ENCODE assay signal across 26 cellular contexts in genomic region chr2:220506466-220506865, GRCh38.
DNase-seq lines count a peak whose midpoint lies in the region; ATAC-seq, FAIRE-seq and TF ChIP-seq lines count a peak whose summit lies in the region.
"Had no signal": no experiment of that assay in that cellular context is flagged by ENCODE, and none has a peak within 500 bp of the region (broad histone marks: within the 10 kb centered on the region; RNA-seq: fewer than 3 reads in every experiment).

No MANE protein-coding gene starts in this region.

- H3K4me2 ChIP-seq in keratinocyte (ENCODE audit: control insufficient read depth, extremely low read depth, insufficient read depth, low read depth, low read length) (peak overlapping the region; percentile 69), trophoblast cell (ENCODE audit: low read length) (no peak overlapping the region)
- H3K4me2 ChIP-seq: BLaER1 treated with 17β-estradiol and CSF1 and Interleukin-3, amounts not matched to agents 10 nM and 100 nM had no signal

- H3K4ac ChIP-seq in trophoblast cell (ENCODE audit: low read depth, low read length) = no peak overlapping the region

- H2BK12ac ChIP-seq in trophoblast cell (ENCODE audit: low read length) = no peak overlapping the region

- peaks cover 7% of the 10 kb centered on the region for H3K9me3 Mint-ChIP-seq in chondrocyte (ENCODE audit: low read depth)

- peak overlapping the region; percentile 36 for H3K27ac ChIP-seq in keratinocyte (ENCODE audit: control insufficient read depth, insufficient read depth, low read length)
- H3K27ac ChIP-seq in trophoblast cell (ENCODE audit: low read depth, low read length) = no peak overlapping the region
- H3K27ac ChIP-seq: 22Rv1; BLaER1 treated with 17β-estradiol and CSF1 and Interleukin-3, amounts not matched to agents 10 nM and 100 nM; HL-60; RWPE1 had no signal

- H3K27me3 ChIP-seq in keratinocyte (ENCODE audit: control insufficient read depth, extremely low read depth, insufficient read depth, low read length) (no peaks in the 10 kb centered on the region), trophoblast cell (ENCODE audit: insufficient read depth, low read length) (no peaks in the 10 kb centered on the region)
- H3K27me3 ChIP-seq: BLaER1 treated with 17β-estradiol and CSF1 and Interleukin-3, amounts not matched to agents 10 nM and 100 nM had no signal

- H2BK5ac ChIP-seq in trophoblast cell (ENCODE audit: low read depth, low read length, poor library complexity) = no peak overlapping the region

- ATAC-seq in GM19452 (IDR thresholded peaks at IDR 0.05; ENCODE audit: unreplicated experiment) = no peak
- no peak for ATAC-seq in activated CD4-positive, CD25-positive, alpha-beta regulatory T cell treated with anti-CD3 and anti-CD28 coated beads, Interleukin-2, amount 50 U/mL, for 24 hours
- ATAC-seq: HepG2 had no signal

- H4K91ac ChIP-seq in trophoblast cell (ENCODE audit: low read depth, low read length) = no peak overlapping the region

- H3K79me1 ChIP-seq in trophoblast cell (ENCODE audit: low read length) = peaks cover 2% of the 10 kb centered on the region

- H3K27me3 Mint-ChIP-seq in chondrocyte (ENCODE audit: low read depth) = no peaks in the 10 kb centered on the region

- H3K79me2 ChIP-seq in keratinocyte (ENCODE audit: control insufficient read depth, insufficient read depth, low read length) = no peaks in the 10 kb centered on the region
- no peaks in the 10 kb centered on the region for H3K79me2 ChIP-seq in trophoblast cell (ENCODE audit: control insufficient read depth, insufficient read depth, low read length, poor library complexity)

- H4K12ac ChIP-seq in trophoblast cell (ENCODE audit: low read depth, low read length) = no peak overlapping the region

- H2BK120ac ChIP-seq in trophoblast cell (ENCODE audit: insufficient read depth, low read length, poor library complexity) = no peak overlapping the region

- WGBS in trophoblast cell (ENCODE audit: extremely low coverage, insufficient coverage, insufficient read length) = no CpG with 5 or more reads among the region's 3 CpGs

- no peak overlapping the region for H3K14ac ChIP-seq in trophoblast cell (ENCODE audit: low read length)

- no peak overlapping the region for H2AK5ac ChIP-seq in trophoblast cell (ENCODE audit: low read length)

- dilution Hi-C loops in keratinocyte (cut with MboI; ENCODE audit: extremely low pct_ligation_motif_present, low sequenced_read_pairs) = no loop called here

- H3K36me3 ChIP-seq in keratinocyte (ENCODE audit: control insufficient read depth in 2 of 2, extremely low read depth in 1 of 2, insufficient read depth in 2 of 2, low read length in 2 of 2) = no peaks in the 10 kb centered on the region
- no peaks in the 10 kb centered on the region for H3K36me3 ChIP-seq in trophoblast cell (ENCODE audit: control insufficient read depth in 1 of 2, insufficient read depth in 2 of 2, low read length in 2 of 2)
- H3K36me3 ChIP-seq: BLaER1 treated with 17β-estradiol and CSF1 and Interleukin-3, amounts not matched to agents 10 nM and 100 nM had no signal

- H3K23ac ChIP-seq in trophoblast cell (ENCODE audit: low read length) = no peak overlapping the region

- H4K20me1 ChIP-seq in keratinocyte (ENCODE audit: control insufficient read depth, extremely low read depth, insufficient read depth, low read length) = no peaks in the 10 kb centered on the region
- H4K20me1 ChIP-seq: BLaER1 treated with 17β-estradiol and CSF1 and Interleukin-3, amounts not matched to agents 10 nM and 100 nM had no signal

- H2AFZ ChIP-seq in keratinocyte (ENCODE audit: control insufficient read depth, low read length) (peak overlapping the region; percentile 49), trophoblast cell (ENCODE audit: insufficient read depth, low read length, poor library complexity) (no peak overlapping the region)

- H3K9me3 ChIP-seq in keratinocyte (ENCODE audit: control insufficient read depth, low read depth, low read length) (no peaks in the 10 kb centered on the region), trophoblast cell (ENCODE audit: insufficient read depth, low read depth, low read length) (no peaks in the 10 kb centered on the region)

- no peak overlapping the region for H4K8ac ChIP-seq in trophoblast cell (ENCODE audit: low read depth, low read length)

- peak overlapping the region; percentile 13 for H3K27ac Mint-ChIP-seq in chondrocyte (ENCODE audit: unreplicated experiment)
- H3K27ac Mint-ChIP-seq: CD4-positive, alpha-beta memory T cell had no signal

- H3K4me3 ChIP-seq in keratinocyte (ENCODE audit: control insufficient read depth in 2 of 3, extremely low read depth in 1 of 3, insufficient read depth in 2 of 3, low read depth in 1 of 3, low read length in 3 of 3) (peak overlapping the region in 1 of 3 experiments; percentile 7), trophoblast cell (ENCODE audit: low read depth, low read length) (no peak overlapping the region)
- H3K4me3 ChIP-seq: BLaER1 treated with 17β-estradiol and CSF1 and Interleukin-3, amounts not matched to agents 10 nM and 100 nM had no signal

- no peaks in the 10 kb centered on the region for H3K36me3 Mint-ChIP-seq in chondrocyte (ENCODE audit: low read depth)
- H3K36me3 Mint-ChIP-seq: CD4-positive, alpha-beta memory T cell had no signal

- no peaks in the 10 kb centered on the region for H3K9me1 ChIP-seq in keratinocyte (ENCODE audit: control insufficient read depth, extremely low read depth, insufficient read depth, low read length)

- DNase-seq in DMS53 (lab: John Stamatoyannopoulos, UW) (peak; percentile 5), DMS53 treated with DMSO at 0.1 percent for 48 hours (lab: John Stamatoyannopoulos, UW; ENCODE audit: unreplicated experiment) (no peak), chondrocyte (ENCODE audit: low spot score) (no peak), keratinocyte (ENCODE audit: low read depth, low spot score) (peak; percentile 95), trophoblast cell (peak; percentile 23 to 61), cortex of kidney (lab: John Stamatoyannopoulos, UW) (no peak)
- DNase-seq: CD4-positive, alpha-beta memory T cell; GDM1; KBM-7; NCI-H1092 treated with DMSO at 0.1 percent for 48 hours; NCI-H1436 treated with DMSO at 0.1 percent for 48 hours; NCI-H1930; NCI-H2227 treated with DMSO at 0.1 percent for 48 hours; NCI-H510A treated with DMSO at 0.1 percent for 48 hours; NCI-H748 treated with DMSO at 0.1 percent for 48 hours; NK-92 treated with Interleukin-12 subunit alpha and Interleukin-12 subunit beta, amount 100 ng/mL, for 24 hours; SIG-M5 had no signal

- TF ChIP-seq CTCF in chondrocyte (IDR thresholded peaks at IDR 0.05) (no peak), keratinocyte (optimal IDR thresholded peaks at IDR 0.05 in 1 of 3, IDR thresholded peaks at IDR 0.05 in 1 of 3, conservative IDR thresholded peaks at IDR 0.05 in 1 of 3; ENCODE audit: extremely low read depth in 1 of 3, insufficient read depth in 2 of 3, low read length in 3 of 3) (no peak)

- no peak overlapping the region for H3K18ac ChIP-seq in trophoblast cell (ENCODE audit: low read length)

- H3K4me1 Mint-ChIP-seq in chondrocyte (ENCODE audit: low read depth) = peaks cover 37% of the 10 kb centered on the region
- H3K4me1 Mint-ChIP-seq: CD4-positive, alpha-beta memory T cell had no signal

- H3K4me3 Mint-ChIP-seq in chondrocyte (ENCODE audit: unreplicated experiment) = no peak overlapping the region
- H3K4me3 Mint-ChIP-seq: CD4-positive, alpha-beta memory T cell had no signal

- peak overlapping the region; percentile 31 for H3K9ac ChIP-seq in keratinocyte (ENCODE audit: control insufficient read depth, extremely low read depth, insufficient read depth, low read length)
- no peak overlapping the region for H3K9ac ChIP-seq in trophoblast cell (ENCODE audit: low read length)
- H3K9ac ChIP-seq: BLaER1 treated with 17β-estradiol and CSF1 and Interleukin-3, amounts not matched to agents 10 nM and 100 nM had no signal

- peak; percentile 97 for FAIRE-seq in keratinocyte (lab: Jason Lieb, UNC)
- FAIRE-seq: GM18507, H54, HepG2 had no signal

- H3K4me1 ChIP-seq in keratinocyte (ENCODE audit: control insufficient read depth, extremely low read depth, insufficient read depth, low read length) (peaks cover 39% of the 10 kb centered on the region), trophoblast cell (ENCODE audit: control insufficient read depth in 1 of 2, insufficient read depth in 2 of 2, low read length in 2 of 2) (peaks cover 0 to 3% of the 10 kb centered on the region in 2 experiments)

Comparison
In these comparisons a context has a peak if more than half of its experiments do, and no peak if none do; other contexts are left out.
1. DNase-seq: peak in DMS53 (single experiment), keratinocyte (single experiment) and trophoblast cell (2 of 2); none in DMS53 treated with DMSO at 0.1 percent for 48 hours (single experiment), chondrocyte (single experiment) and cortex of kidney (single experiment).